Comparison of ENCODE assay signal across 28 cellular contexts in the genomic region with DNA sequence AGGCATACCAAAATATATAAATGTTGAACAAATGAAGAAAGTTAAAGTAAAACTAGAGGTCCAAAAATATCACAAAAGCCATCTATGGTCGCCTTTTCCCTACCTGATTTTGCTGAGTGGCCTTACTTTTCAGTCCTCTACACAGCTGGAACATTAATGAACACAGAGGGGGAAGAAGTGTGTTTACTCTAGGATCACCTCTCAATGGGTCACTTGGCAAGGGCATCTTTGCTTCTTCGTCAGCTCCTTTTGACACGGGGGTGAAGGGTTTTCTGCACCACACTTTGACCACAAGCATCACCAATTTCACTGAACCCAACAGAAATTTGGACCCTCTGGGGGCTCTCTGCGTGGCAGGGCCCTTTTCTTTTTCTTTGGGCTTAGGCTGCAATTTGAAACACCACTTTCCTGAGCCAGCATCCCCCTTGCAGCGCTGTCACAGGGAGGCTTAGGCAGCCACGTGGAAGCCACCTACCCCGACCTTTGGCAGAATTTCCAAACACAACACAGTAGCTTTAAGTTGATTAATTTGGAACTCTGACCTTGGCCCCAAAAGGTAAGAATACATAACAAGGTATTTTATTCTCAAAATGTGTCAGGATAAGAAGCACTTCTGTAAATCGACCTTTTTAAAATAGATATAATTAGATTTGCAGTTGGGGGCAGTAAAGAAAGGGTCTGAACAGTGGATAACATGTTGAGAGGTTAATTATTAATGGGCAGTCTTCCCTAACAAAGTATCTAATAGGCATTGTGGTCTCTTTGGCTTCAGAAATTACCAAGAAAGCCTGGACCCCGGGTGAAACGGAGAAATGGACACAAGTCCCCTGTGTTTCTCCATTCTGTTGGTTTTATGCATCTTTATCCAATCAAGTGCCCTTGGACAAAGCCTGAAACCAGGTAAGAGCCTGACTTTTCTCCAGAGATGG. TPM values are rescaled to one million over a fixed set of nuclear protein-coding genes. Genes with fewer than 3 reads are reported as not detected.
DNase-seq lines count a peak whose midpoint lies in the region; ATAC-seq, FAIRE-seq and TF ChIP-seq lines count a peak whose summit lies in the region.
"Had no signal": no experiment of that assay in that cellular context is flagged by ENCODE, and none has a peak within 500 bp of the region (broad histone marks: within the 10 kb centered on the region; RNA-seq: fewer than 3 reads in every experiment).

A gene (plus strand): TSS at position 771 of the 929 bp plus-strand sequence. CDS start 42 bp downstream, at position 813.

- intact Hi-C loops in IMR-90 (cut with micrococcal nuclease) (no loop called here), pancreas (cut with DNase I) (loop anchor here in 1 of 3 donors (10.0 kb wide), 1 partner anchor 323 kb away; no protein-coding TSS in a partner anchor)

- TF ChIP-seq CTCF in BE2C (IDR thresholded peaks at IDR 0.05; ENCODE audit: low read depth, low read length) (no peak), IMR-90 (conservative IDR thresholded peaks at IDR 0.05; ENCODE audit: low read depth, low read length) (no peak), hepatocyte (IDR thresholded peaks at IDR 0.05; ENCODE audit: poor library complexity) (no peak), pancreas (IDR thresholded peaks at IDR 0.05) (no peak)

- H3K4me3 ChIP-seq in BE2C (ENCODE audit: low read depth, low read length): peak within 1 kb of the TSS; percentile 23
- H3K4me3 ChIP-seq in IMR-90 (ENCODE audit: insufficient read depth, low read depth, low read length): no peak within 1 kb of the TSS
- H3K4me3 ChIP-seq in hepatocyte: no peak within 1 kb of the TSS
- H3K4me3 ChIP-seq in pancreas: no peak within 1 kb of the TSS
- H3K4me3 ChIP-seq: ascending aorta, right atrium auricular region, upper lobe of left lung had no signal

- H3K79me2 ChIP-seq in hepatocyte: no peaks in the 10 kb centered on the region

- H2AK5ac ChIP-seq in IMR-90 (ENCODE audit: low read depth, low read length): peak within 1 kb of the TSS; percentile 32

- TF ChIP-seq RAD21 in IMR-90 (IDR thresholded peaks at IDR 0.05; ENCODE audit: low read length): no peak

- CTCF ChIA-PET in IMR-90 (lab: Yijun Ruan, JAX): no interaction called here

- H3K27ac ChIP-seq in IMR-90 (ENCODE audit: insufficient read depth, low read length): no peak within 1 kb of the TSS
- H3K27ac ChIP-seq in hepatocyte: peak within 1 kb of the TSS; percentile 62
- peak within 1 kb of the TSS; percentile 1 to 67 (median 42) for H3K27ac ChIP-seq in pancreas
- H3K27ac ChIP-seq: ascending aorta, right atrium auricular region had no signal

- peak within 1 kb of the TSS; percentile 16; the same call in 1 of the 2 replicates for H2BK120ac ChIP-seq in IMR-90 (ENCODE audit: low read depth, low read length)

- no peak within 1 kb of the TSS for H4K5ac ChIP-seq in IMR-90 (ENCODE audit: low read depth, low read length)

- WGBS in IMR-90 (ENCODE audit: extremely low coverage in 2 of 2, insufficient read length in 1 of 2), 2 experiments: 85% methylated on average over 3 of the region's 10 CpGs; no CpG with 5 or more reads in 1 of the 2 experiments
- 70% methylated on average over 10 of the region's 10 CpGs for WGBS in hepatocyte (ENCODE audit: low lambda C conversion rate, missing lambda C conversion rate)
- 37 to 43% methylated on average over 10 of the region's 10 CpGs for WGBS in pancreas, 2 donors

- H2BK20ac ChIP-seq in IMR-90 (ENCODE audit: low read depth, low read length): no peak within 1 kb of the TSS

- H3K14ac ChIP-seq in IMR-90 (replicated peaks; ENCODE audit: low read depth, low read length): peak within 1 kb of the TSS; percentile 43; the same call in 1 of the 2 replicates

- no peak within 1 kb of the TSS for H3K18ac ChIP-seq in IMR-90 (ENCODE audit: low read depth, low read length)

- H3K4ac ChIP-seq in IMR-90 (ENCODE audit: low read depth, low read length): peak within 1 kb of the TSS; percentile 24; the same call in 1 of the 2 replicates

- BruUV-seq in IMR-90 (replicated peaks; lab: Mats Ljungman, UMichigan): no TSS peak

- no peak for FAIRE-seq in pancreas (lab: Jason Lieb, UNC)
- FAIRE-seq: frontal cortex, HTR-8/SVneo, islet of Langerhans had no signal

- DNase-seq in BE2C (no peak), IMR-90 (no peak), hepatocyte (ENCODE audit: low spot score) (no peak), pancreas (no peak), NOMO-1 treated with DMSO at 0.1 percent for 48 hours (lab: John Stamatoyannopoulos, UW; ENCODE audit: unreplicated experiment) (no peak), NAMALWA (ENCODE audit: low spot score) (no peak)
- no peak for DNase-seq in activated CD4-positive, CD25-positive, alpha-beta regulatory T cell treated with anti-CD3 and anti-CD28 coated beads, Interleukin-2, amount 50 U/mL, for 72 hours
- DNase-seq: activated CD4-positive, alpha-beta T cell treated with anti-CD3 and anti-CD28 coated beads, Interleukin-2, amount 50 U/mL, for 4 hours; activated CD8-positive, alpha-beta memory T cell treated with anti-CD3 and anti-CD28 coated beads, Interleukin-2, amount 50 U/mL, for 4 hours; CD4-positive, alpha-beta T cell; cerebellar nuclear complex; Kasumi-1; naive B cell; NCI-H1048; NCI-H2029 treated with DMSO at 0.1 percent for 48 hours; NK-92 treated with Interleukin-12 subunit alpha and Interleukin-12 subunit beta, amount 100 ng/mL, for 24 hours; stimulated activated CD8-positive, alpha-beta memory T cell treated with anti-CD3 and anti-CD28 coated beads, Interleukin-4, amount 100 ng/mL, for 48 hours; upper lobe of left lung had no signal

- H2AFZ ChIP-seq in IMR-90 (replicated peaks; ENCODE audit: low read length, poor library complexity) (peak within 1 kb of the TSS; percentile 25), hepatocyte (no peak within 1 kb of the TSS)

- H3K9me3 ChIP-seq in BE2C (no peaks in the 10 kb centered on the region), IMR-90 (ENCODE audit: control insufficient read depth, insufficient read depth, low read length) (no peaks in the 10 kb centered on the region), hepatocyte (ENCODE audit: low read depth) (no peaks in the 10 kb centered on the region), pancreas (no peaks in the 10 kb centered on the region)
- H3K9me3 ChIP-seq: ascending aorta, right atrium auricular region, upper lobe of left lung had no signal

- no peak within 1 kb of the TSS for H4K91ac ChIP-seq in IMR-90 (ENCODE audit: insufficient read depth, low read depth, low read length)

- POLR2A ChIA-PET in IMR-90 (lab: Charles Lee; ENCODE audit: unreplicated experiment): no interaction called here

- no peak within 1 kb of the TSS for H3K9ac ChIP-seq in IMR-90 (ENCODE audit: low read depth, low read length)

- H3K36me3 ChIP-seq in BE2C (no peaks in the 10 kb centered on the region), IMR-90 (ENCODE audit: control insufficient read depth, insufficient read depth, low read length) (no peaks in the 10 kb centered on the region), hepatocyte (replicated peaks; ENCODE audit: insufficient read depth, low read depth) (no peaks in the 10 kb centered on the region), pancreas (no peaks in the 10 kb centered on the region)
- H3K36me3 ChIP-seq: ascending aorta, right atrium auricular region, upper lobe of left lung had no signal

- H3K4me2 ChIP-seq in IMR-90 (ENCODE audit: low read depth, low read length): peak within 1 kb of the TSS; percentile 48
- H3K4me2 ChIP-seq in hepatocyte: peak within 1 kb of the TSS; percentile 62

- H3K9me2 ChIP-seq in hepatocyte (replicated peaks; ENCODE audit: insufficient read depth): no peaks in the 10 kb centered on the region

- peaks cover 9% of the 10 kb centered on the region for H3K4me1 ChIP-seq in BE2C
- H3K4me1 ChIP-seq in IMR-90 (ENCODE audit: control insufficient read depth, insufficient read depth, low read length): peaks cover 5% of the 10 kb centered on the region; the same call in 1 of the 2 replicates
- peaks cover 9% of the 10 kb centered on the region for H3K4me1 ChIP-seq in hepatocyte (ENCODE audit: insufficient read depth)
- H3K4me1 ChIP-seq in pancreas: peaks cover 0 to 5% (median 0%) of the 10 kb centered on the region in 3 donors
- H3K4me1 ChIP-seq: ascending aorta had no signal

- in situ Hi-C loops in IMR-90 (cut with MboI; ENCODE audit: low sequenced_read_pairs): no loop called here

- no peaks in the 10 kb centered on the region for H3K79me1 ChIP-seq in IMR-90 (ENCODE audit: low read depth in 1 of 2, low read length in 2 of 2)

- no peak for ATAC-seq in IMR-90 (ENCODE audit: low read depth)
- ATAC-seq in pancreas: peak in 3 of 4 donors; percentile 29 to 61 (median 55)
- no peak for ATAC-seq in GM18520 (IDR thresholded peaks at IDR 0.05; ENCODE audit: unreplicated experiment)
- ATAC-seq: activated naive CD4-positive, alpha-beta T cell treated with anti-CD3 and anti-CD28 coated beads, Interleukin-2, amount 50 U/mL, for 72 hours; activated T-helper 17 cell treated with anti-CD3 and anti-CD28 coated beads, Interleukin-2, amount 50 U/mL, for 72 hours; HCT116 had no signal

- TF ChIP-seq POLR2A in IMR-90 (IDR thresholded peaks at IDR 0.05; ENCODE audit: low read depth, low read length): no peak

- no peak within 1 kb of the TSS for H2AK9ac ChIP-seq in IMR-90 (replicated peaks; ENCODE audit: low read depth, low read length, poor library complexity)

- H3K56ac ChIP-seq in IMR-90 (ENCODE audit: extremely low read depth, insufficient read depth, low read length): no peak within 1 kb of the TSS

- dilution Hi-C loops in IMR-90 (cut with HindIII; ENCODE audit: low sequenced_read_pairs, unreplicated experiment): no loop called here

- H3K27me3 ChIP-seq in BE2C: no peaks in the 10 kb centered on the region
- H3K27me3 ChIP-seq in IMR-90 (ENCODE audit: control insufficient read depth, insufficient read depth, low read length): no peaks in the 10 kb centered on the region
- no peaks in the 10 kb centered on the region for H3K27me3 ChIP-seq in hepatocyte
- H3K27me3 ChIP-seq in pancreas: no peaks in the 10 kb centered on the region
- H3K27me3 ChIP-seq: ascending aorta, right atrium auricular region, upper lobe of left lung had no signal

- H4K8ac ChIP-seq in IMR-90 (ENCODE audit: low read depth in 2 of 2, low read length in 2 of 2): peak within 1 kb of the TSS in 1 of 2 experiments; percentile 2; a peak in 1 of 4 replicates

- H2BK5ac ChIP-seq in IMR-90 (ENCODE audit: low read depth, low read length, poor library complexity, severe bottlenecking): no peak within 1 kb of the TSS

- 0 out of 2 replicates have a peak, but pooled peaks cover 3% of the 10 kb centered on the region for H3K9me1 ChIP-seq in IMR-90 (ENCODE audit: insufficient read depth, low read length)

- H4K20me1 ChIP-seq in IMR-90 (ENCODE audit: insufficient read depth, low read length) (no peaks in the 10 kb centered on the region), hepatocyte (ENCODE audit: insufficient read depth, poor library complexity, severe bottlenecking) (no peaks in the 10 kb centered on the region)

- 0 out of 2 replicates have a peak within 1 kb of the TSS, but pooled peaks have one; percentile 4 for H3K23ac ChIP-seq in IMR-90 (ENCODE audit: low read depth, low read length)

- peak within 1 kb of the TSS; percentile 59; the same call in 2 of the 3 replicates for H2BK15ac ChIP-seq in IMR-90 (ENCODE audit: low read depth, low read length)

RNA-seq across cellular contexts. Expression of the gene that starts here (rescaled TPM):
- not detected for polyA plus RNA-seq in BE2C (2012; ENCODE audit: insufficient read depth, insufficient read length, low read depth)
- total RNA-seq in IMR-90 (2012; rRNA removed): under 0.01 TPM in 1 of 2 replicates, not detected in the other
- 0.07 and 0.14 TPM in 2 replicates for polyA plus RNA-seq in IMR-90 (2012; rRNA removed)
- polyA plus RNA-seq in IMR-90 (2012; cell fraction: cytosol; rRNA removed): 0.05 and 0.19 TPM in 2 replicates
- 0.12 TPM in 1 of 2 replicates, not detected in the other for polyA plus RNA-seq in IMR-90 (2012; cell fraction: nucleus; rRNA removed; ENCODE audit: low replicate concordance)
- total RNA-seq in hepatocyte: 64.8 and 67.7 TPM in 2 replicates
- 34.3 and 37.0 TPM in 2 replicates for polyA plus RNA-seq in hepatocyte
- total RNA-seq in pancreas: 1 to 10 TPM in 5 of 6 donors, under 1 TPM in 1; 0.69 to 5.5 (median 1.5) TPM
- polyA plus RNA-seq in pancreas: 1 to 10 TPM; 1.1 to 2.3 TPM
- total RNA-seq: ascending aorta, frontal cortex, lung microvascular endothelial cell had no signal

Comparison
In these comparisons a context has a peak if more than half of its experiments do, and no peak if none do; other contexts are left out.
1. RNA of the gene that starts here (total RNA-seq): 64.8 to 67.7 TPM in hepatocyte; 0.69 to 5.5 TPM in pancreas and under 0.01 TPM in IMR-90; every median in the first group is over 10 times any median in the second.
2. RNA of the gene that starts here (polyA plus RNA-seq): 34.3 to 37.0 TPM in hepatocyte; 1.1 to 2.3 TPM in pancreas and 0.05 to 0.19 TPM in IMR-90; every median in the first group is over 10 times any median in the second.
3. ATAC-seq: peak in pancreas (3 of 4); none in IMR-90 (single experiment) and GM18520 (single experiment).